ENCODE assay signal across 30 cellular contexts in genomic region chr22:49763138-49763537, GRCh38.
DNase-seq lines count a peak whose midpoint lies in the region; ATAC-seq, FAIRE-seq and TF ChIP-seq lines count a peak whose summit lies in the region.
"Had no signal": no experiment of that assay in that cellular context is flagged by ENCODE, and none has a peak within 500 bp of the region (broad histone marks: within the 10 kb centered on the region; RNA-seq: fewer than 3 reads in every experiment).

No MANE protein-coding gene starts in this region.

- TF ChIP-seq POLR2A in tibial nerve (IDR thresholded peaks at IDR 0.05) (no peak), H54 (IDR thresholded peaks at IDR 0.05; ENCODE audit: low read depth, low read length) (no peak)

- H3K27me3 ChIP-seq in tibial nerve, result no peaks in the 10 kb centered on the region
- H3K27me3 ChIP-seq: hepatocyte, upper lobe of right lung had no signal

- no peak for TF ChIP-seq EP300 in tibial nerve (IDR thresholded peaks at IDR 0.05)

- H3K4me1 ChIP-seq in tibial nerve, result peaks cover 0 to 2% (median 0%) of the 10 kb centered on the region in 4 donors
- H3K4me1 ChIP-seq: gastroesophageal sphincter, upper lobe of right lung had no signal

- peaks cover 1% of the 10 kb centered on the region for H3K27me3 Mint-ChIP-seq in endothelial cell (ENCODE audit: unreplicated experiment)
- H3K27me3 Mint-ChIP-seq: activated CD8-positive, alpha-beta T cell treated with anti-CD3 and anti-CD28 coated beads for 36 hours; central memory CD8-positive, alpha-beta T cell had no signal

- H3K27ac ChIP-seq in tibial nerve, result no peak overlapping the region
- H3K27ac ChIP-seq: gastroesophageal sphincter, GM23248, hepatocyte, SK-N-MC, upper lobe of right lung had no signal

- peaks cover 7% of the 10 kb centered on the region for H3K36me3 Mint-ChIP-seq in endothelial cell (ENCODE audit: low read depth, unreplicated experiment)

- H3K4me3 ChIP-seq in tibial nerve, result no peak overlapping the region
- H3K4me3 ChIP-seq: gastroesophageal sphincter, GM23248, hepatocyte, mucosa of descending colon, SK-N-MC, upper lobe of right lung had no signal

- no peak overlapping the region for H3K27ac Mint-ChIP-seq in endothelial cell (ENCODE audit: unreplicated experiment)
- H3K27ac Mint-ChIP-seq: activated CD8-positive, alpha-beta T cell treated with anti-CD3 and anti-CD28 coated beads for 36 hours; nephron had no signal

- TF ChIP-seq CTCF in endothelial cell (IDR thresholded peaks at IDR 0.05; ENCODE audit: unreplicated experiment), result no peak
- TF ChIP-seq CTCF in tibial nerve (IDR thresholded peaks at IDR 0.05), result no peak

- H3K4me3 Mint-ChIP-seq in endothelial cell (ENCODE audit: unreplicated experiment), result peak overlapping the region; percentile 31
- H3K4me3 Mint-ChIP-seq: activated CD8-positive, alpha-beta T cell treated with anti-CD3 and anti-CD28 coated beads for 36 hours; central memory CD8-positive, alpha-beta T cell; nephron had no signal

- peak in 2 of 3 experiments; percentile 1 for DNase-seq in NCI-H1417 (lab: John Stamatoyannopoulos, UW)
- DNase-seq in NCI-H1417 treated with DMSO at 0.1 percent for 48 hours (lab: John Stamatoyannopoulos, UW), result no peak
- peak; percentile 2 for DNase-seq in stimulated activated CD4-positive, alpha-beta T cell treated with anti-CD3 and anti-CD28 coated beads, Interleukin-4, amount 100 ng/mL, for 24 hours
- no peak for DNase-seq in stimulated activated CD4-positive, alpha-beta T cell treated with anti-CD3 and anti-CD28 coated beads, Interleukin-15, amount 100 ng/mL, for 24 hours
- no peak for DNase-seq in endothelial cell (ENCODE audit: low spot score)
- no peak for DNase-seq in tibial nerve (ENCODE audit: low spot score in 2 of 2)
- no peak for DNase-seq in H54 (ENCODE audit: insufficient read length, low spot score)
- DNase-seq: 8988T; activated CD8-positive, alpha-beta T cell treated with anti-CD3 and anti-CD28 coated beads for 36 hours; activated naive CD4-positive, alpha-beta T cell; activated T-cell treated with anti-CD3 and anti-CD28 coated beads, Interleukin-2, amount 50 U/mL, for 1 hour; GM23248; MM.1S; NCI-H1105 treated with DMSO at 0.1 percent for 48 hours; NCI-H2029 treated with DMSO at 0.1 percent for 48 hours; NCI-H446 treated with DMSO at 0.1 percent for 48 hours; PC-3; stimulated activated naive CD4-positive, alpha-beta T cell; T-helper 1 cell; upper lobe of right lung had no signal

- H3K4me1 Mint-ChIP-seq in endothelial cell (ENCODE audit: unreplicated experiment), result peaks cover 8% of the 10 kb centered on the region

- no peaks in the 10 kb centered on the region for H3K36me3 ChIP-seq in tibial nerve
- H3K36me3 ChIP-seq: gastroesophageal sphincter, upper lobe of right lung had no signal

- H3K9me3 Mint-ChIP-seq in endothelial cell (ENCODE audit: unreplicated experiment), result peaks cover 7% of the 10 kb centered on the region

- ATAC-seq in GM21360 (IDR thresholded peaks at IDR 0.05; ENCODE audit: unreplicated experiment), result no peak
- ATAC-seq: activated CD8-positive, alpha-beta T cell treated with anti-CD3 and anti-CD28 coated beads for 36 hours; gastroesophageal sphincter; HepG2; left cardiac atrium; mucosa of descending colon; PC-3; upper lobe of right lung had no signal

- WGBS in tibial nerve, 2 donors, result 84 to 89% methylated on average over 13 of the region's 13 CpGs

- no peak for FAIRE-seq in H54 (lab: Jason Lieb, UNC)
- FAIRE-seq: HepG2, TTC549 had no signal

- H3K9me3 ChIP-seq in tibial nerve, result peaks cover 0 to 38% (median 10%) of the 10 kb centered on the region in 4 donors

Comparison
In these comparisons a context has a peak if more than half of its experiments do, and no peak if none do; other contexts are left out.
1. DNase-seq: peak in NCI-H1417 (2 of 3) and stimulated activated CD4-positive, alpha-beta T cell treated with anti-CD3 and anti-CD28 coated beads, Interleukin-4, amount 100 ng/mL, for 24 hours (single experiment); none in NCI-H1417 treated with DMSO at 0.1 percent for 48 hours (single experiment), stimulated activated CD4-positive, alpha-beta T cell treated with anti-CD3 and anti-CD28 coated beads, Interleukin-15, amount 100 ng/mL, for 24 hours (single experiment), endothelial cell (single experiment), tibial nerve (0 of 2) and H54 (single experiment).